In the genomic region with DNA sequence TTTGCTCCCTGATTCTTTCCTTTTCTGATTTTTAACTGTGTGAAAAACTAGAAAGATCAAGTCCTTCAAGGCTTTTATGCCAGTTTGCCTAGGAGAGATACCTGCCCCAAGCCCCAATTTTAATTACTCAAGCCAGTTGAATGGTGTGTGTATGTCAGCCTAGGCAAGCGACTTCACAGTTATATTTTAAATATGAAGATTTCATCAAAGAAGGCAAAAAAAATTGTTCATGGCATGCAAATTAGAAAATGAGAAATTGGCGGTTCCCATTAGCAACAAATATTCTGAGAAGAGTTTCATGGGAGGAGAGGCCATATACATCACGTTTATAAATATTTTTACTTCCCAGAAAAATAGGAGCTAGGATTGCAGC, we compare ENCODE assay signal across 13 cellular contexts.
A peak's percentile ranks its signal among the peaks of the same experiment; 100 is the strongest.
DNase-seq lines count a peak whose midpoint lies in the region; ATAC-seq and TF ChIP-seq lines count a peak whose summit lies in the region.
"Had no signal": no experiment of that assay in that cellular context is flagged by ENCODE, and none has a peak within 500 bp of the region (broad histone marks: within the 10 kb centered on the region; RNA-seq: fewer than 3 reads in every experiment).

No MANE protein-coding gene starts in this region.

- H3K36me3 ChIP-seq in BJ (ENCODE audit: control insufficient read depth, insufficient read depth, low read length) (no peaks in the 10 kb centered on the region), adipocyte (ENCODE audit: control insufficient read depth, insufficient read depth, low read length, severe bottlenecking) (no peaks in the 10 kb centered on the region)

- TF ChIP-seq CTCF in BJ (IDR thresholded peaks at IDR 0.05; ENCODE audit: insufficient read depth, low read depth, low read length) (no peak), retinal pigment epithelial cell (conservative IDR thresholded peaks at IDR 0.05; ENCODE audit: low read depth, low read length) (no peak)

- no peak overlapping the region for H3K9ac ChIP-seq in adipocyte (ENCODE audit: low read length)

- no peaks in the 10 kb centered on the region for H3K9me3 ChIP-seq in adipocyte (ENCODE audit: control insufficient read depth, low read length)

- H3K4me3 ChIP-seq in BJ (ENCODE audit: low read depth, low read length) (peak overlapping the region; percentile 15), adipocyte (ENCODE audit: low read length) (peak overlapping the region; percentile 76), iPS-11a (ENCODE audit: low read depth, low read length) (peak overlapping the region; percentile 57), retinal pigment epithelial cell (ENCODE audit: low read length) (peak overlapping the region; percentile 35)

- CTCF ChIA-PET in BJ (lab: Yijun Ruan, JAX) = no interaction called here

- peaks cover 20% of the 10 kb centered on the region for H3K27me3 ChIP-seq in BJ (ENCODE audit: control insufficient read depth, insufficient read depth, low read length)
- H3K27me3 ChIP-seq in adipocyte (replicated peaks; ENCODE audit: control insufficient read depth, insufficient read depth, low read length) = peaks cover 4% of the 10 kb centered on the region

- no peak for ATAC-seq in GM19467 (IDR thresholded peaks at IDR 0.05; ENCODE audit: unreplicated experiment)
- ATAC-seq: CD8-positive, alpha-beta T cell had no signal

- POLR2A ChIA-PET in BJ (lab: Charles Lee) = no interaction called here

- peaks cover 20% of the 10 kb centered on the region for H3K4me1 ChIP-seq in adipocyte (ENCODE audit: control insufficient read depth, insufficient read depth, low read length)
- H3K4me1 ChIP-seq: foreskin keratinocyte had no signal

- no peak for DNase-seq in BJ (ENCODE audit: low read depth)
- no peak for DNase-seq in adipocyte (ENCODE audit: low read depth)
- DNase-seq in retinal pigment epithelial cell (ENCODE audit: low read depth) = no peak
- DNase-seq in NCI-H510A treated with DMSO at 0.1 percent for 48 hours (lab: John Stamatoyannopoulos, UW) = no peak
- DNase-seq in kidney glomerular epithelial cell (lab: John Stamatoyannopoulos, UW) = no peak
- no peak for DNase-seq in retina
- DNase-seq: activated T-cell treated with anti-CD3 and anti-CD28 coated beads, Interleukin-2, amount 50 U/mL, for 1 hour; CD8-positive, alpha-beta T cell; foreskin keratinocyte; naive B cell; NCI-H2029 had no signal

Comparison
In these comparisons a context has a peak if more than half of its experiments do, and no peak if none do; other contexts are left out.
1. H3K4me3 ChIP-seq: peak in every context shown above with its lines; median percentile 76 in adipocyte; 57 in iPS-11a; 35 in retinal pigment epithelial cell; 15 in BJ.